ENCODE assay signal across 13 cellular contexts in the genomic region with DNA sequence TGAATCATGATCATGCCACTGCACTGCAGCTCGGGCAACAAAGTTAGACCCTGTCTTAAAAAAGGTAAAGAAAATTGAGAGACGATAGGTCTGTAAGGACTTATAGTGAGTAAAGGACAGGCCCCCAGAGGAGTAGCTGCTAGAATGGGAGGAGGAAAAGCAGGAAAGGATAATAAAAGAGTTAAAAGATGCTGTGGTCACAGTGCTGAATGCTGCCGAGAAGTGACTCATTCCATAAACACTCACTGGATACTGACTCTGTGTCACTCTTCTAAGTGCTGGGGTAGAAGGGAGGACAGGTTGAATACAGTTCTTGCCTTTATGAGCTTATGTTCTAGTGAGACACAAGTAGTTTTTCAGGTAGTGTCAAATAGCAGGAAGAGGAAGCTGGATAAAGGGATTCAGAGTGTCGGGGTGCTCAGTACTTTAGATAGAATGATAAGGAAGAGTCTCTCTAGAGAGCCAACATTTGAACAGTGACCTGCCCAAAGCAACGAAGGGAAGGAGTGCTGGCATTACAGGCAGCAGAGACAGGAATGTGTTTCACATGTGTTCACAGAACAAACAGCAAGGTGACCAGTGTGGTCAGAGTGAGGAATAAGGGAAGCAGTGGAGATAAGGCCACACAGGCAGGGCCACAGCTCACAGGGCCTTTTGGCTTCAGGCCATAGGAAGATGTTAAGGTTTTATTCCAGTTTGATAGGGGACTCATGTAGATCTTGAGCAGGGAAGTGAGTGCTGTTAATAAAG.
DNase-seq lines count a peak whose midpoint lies in the region; ATAC-seq and TF ChIP-seq lines count a peak whose summit lies in the region.
"Had no signal": no experiment of that assay in that cellular context is flagged by ENCODE, and none has a peak within 500 bp of the region (broad histone marks: within the 10 kb centered on the region; RNA-seq: fewer than 3 reads in every experiment).

No MANE protein-coding gene starts in this region.

- TF ChIP-seq CTCF in PC-3 (conservative IDR thresholded peaks at IDR 0.05; ENCODE audit: low read depth, low read length) (no peak), epithelial cell of proximal tubule (conservative IDR thresholded peaks at IDR 0.05; ENCODE audit: low read depth, low read length) (no peak), testis (IDR thresholded peaks at IDR 0.05) (no peak)
- no peak for TF ChIP-seq CTCF in CD8-positive, alpha-beta T cell (IDR thresholded peaks at IDR 0.05)

- H3K27me3 ChIP-seq in PC-3 (ENCODE audit: low read length) (no peaks in the 10 kb centered on the region), trophoblast cell (ENCODE audit: insufficient read depth, low read length) (no peaks in the 10 kb centered on the region), testis (no peaks in the 10 kb centered on the region)
- no peaks in the 10 kb centered on the region for H3K27me3 ChIP-seq in CD8-positive, alpha-beta T cell (ENCODE audit: insufficient read depth, low read length)

- H3K18ac ChIP-seq in trophoblast cell (ENCODE audit: low read length): peak overlapping the region; percentile 90

- POLR2A ChIA-PET in PC-3 (lab: Charles Lee; ENCODE audit: unreplicated experiment): no interaction called here
- POLR2A ChIA-PET in CD8-positive, alpha-beta T cell (lab: Charles Lee): no interaction called here

- no CpG with 5 or more reads among the region's 5 CpGs for WGBS in trophoblast cell (ENCODE audit: extremely low coverage, insufficient coverage, insufficient read length)
- 57 to 58% methylated on average over 5 of the region's 5 CpGs for WGBS in testis, 2 donors

- no TSS peak for BruUV-seq in PC-3 (replicated peaks; lab: Mats Ljungman, UMichigan)

- no peaks in the 10 kb centered on the region for H3K4me1 ChIP-seq in PC-3 (ENCODE audit: insufficient read depth, low read length)
- H3K4me1 ChIP-seq in trophoblast cell (ENCODE audit: control insufficient read depth in 1 of 2, insufficient read depth in 2 of 2, low read length in 2 of 2): peaks cover 19 to 20% of the 10 kb centered on the region in 2 experiments
- H3K4me1 ChIP-seq in testis: no peaks in the 10 kb centered on the region
- no peaks in the 10 kb centered on the region for H3K4me1 ChIP-seq in CD8-positive, alpha-beta T cell (ENCODE audit: insufficient read depth, low read length)
- H3K4me1 ChIP-seq: parathyroid adenoma had no signal

- CTCF ChIA-PET in PC-3 (lab: Charles Lee): no interaction called here
- CTCF ChIA-PET in CD8-positive, alpha-beta T cell (lab: Charles Lee): interaction anchor here (1.3 kb wide), 1 partner anchor 741 kb away, joined by 5 read pairs; no protein-coding TSS in a partner anchor

- H2BK12ac ChIP-seq in trophoblast cell (ENCODE audit: low read length): peak overlapping the region; percentile 100

- H2AFZ ChIP-seq in PC-3 (ENCODE audit: low read length) (no peak overlapping the region), trophoblast cell (ENCODE audit: insufficient read depth, low read length, poor library complexity) (peak overlapping the region; percentile 25)
- H2AFZ ChIP-seq: parathyroid adenoma had no signal

- no peak overlapping the region for H3K9ac ChIP-seq in PC-3 (ENCODE audit: low read length)
- no peak overlapping the region for H3K9ac ChIP-seq in trophoblast cell (ENCODE audit: low read length)
- H3K9ac ChIP-seq: parathyroid adenoma had no signal

- H3K4me3 ChIP-seq in PC-3 (ENCODE audit: low read length): no peak overlapping the region
- H3K4me3 ChIP-seq in epithelial cell of proximal tubule (ENCODE audit: low read depth, low read length): no peak overlapping the region
- H3K4me3 ChIP-seq in trophoblast cell (ENCODE audit: low read depth, low read length): no peak overlapping the region
- H3K4me3 ChIP-seq in testis: no peak overlapping the region
- H3K4me3 ChIP-seq in CD8-positive, alpha-beta T cell (ENCODE audit: low read depth, low read length): no peak overlapping the region
- H3K4me3 ChIP-seq: K562 had no signal

- no peaks in the 10 kb centered on the region for H3K9me3 Mint-ChIP-seq in CD8-positive, alpha-beta T cell

- DNase-seq in ELF-1 (ENCODE audit: low read depth, low spot score) (peak; percentile 9), PC-3 (peak; percentile 41), epithelial cell of proximal tubule (ENCODE audit: low read depth) (peak; percentile 74), trophoblast cell (no peak), testis (no peak), substantia nigra (lab: John Stamatoyannopoulos, UW) (no peak)
- no peak for DNase-seq in CD8-positive, alpha-beta T cell
- DNase-seq in activated CD8-positive, alpha-beta memory T cell treated with anti-CD3 and anti-CD28 coated beads, Interleukin-2, amount 50 U/mL, for 4 hours: no peak
- DNase-seq: amniotic stem cell, erythroblast had no signal

- H3K4me3 Mint-ChIP-seq in CD8-positive, alpha-beta T cell: no peak overlapping the region

- H3K4me2 ChIP-seq in PC-3 (ENCODE audit: low read length): no peak overlapping the region
- no peak overlapping the region for H3K4me2 ChIP-seq in trophoblast cell (ENCODE audit: low read length)

- TF ChIP-seq POLR2A in testis (IDR thresholded peaks at IDR 0.05): no peak

- H4K12ac ChIP-seq in trophoblast cell (ENCODE audit: low read depth, low read length): peak overlapping the region; percentile 54

- no peaks in the 10 kb centered on the region for H4K20me1 ChIP-seq in PC-3 (ENCODE audit: low read length)

- H3K23ac ChIP-seq in trophoblast cell (ENCODE audit: low read length): no peak overlapping the region

- no peaks in the 10 kb centered on the region for H3K4me1 Mint-ChIP-seq in CD8-positive, alpha-beta T cell (ENCODE audit: low read depth)

- H2BK120ac ChIP-seq in trophoblast cell (ENCODE audit: insufficient read depth, low read length, poor library complexity): peak overlapping the region; percentile 100

- intact Hi-C loops in PC-3 (cut with micrococcal nuclease) (no loop called here), testis (cut with DNase I; ENCODE audit: low total_unique reads) (loop anchor here (10.0 kb wide), 1 partner anchor 352 kb away; no protein-coding TSS in a partner anchor)
- intact Hi-C loops in CD8-positive, alpha-beta T cell (cut with DNase I, micrococcal nuclease): no loop called here

- no peaks in the 10 kb centered on the region for H3K9me2 ChIP-seq in PC-3 (replicated peaks; ENCODE audit: low read length)

- H3K79me1 ChIP-seq in trophoblast cell (ENCODE audit: low read length): peaks cover 34% of the 10 kb centered on the region

- peak overlapping the region; percentile 92 for H3K14ac ChIP-seq in trophoblast cell (ENCODE audit: low read length)

- no peak for ATAC-seq in PC-3
- no peak for ATAC-seq in CD8-positive, alpha-beta T cell
- ATAC-seq: K562, left lobe of liver had no signal

- H2AK5ac ChIP-seq in trophoblast cell (ENCODE audit: low read length): peak overlapping the region; percentile 97

- H3K4ac ChIP-seq in trophoblast cell (ENCODE audit: low read depth, low read length): peak overlapping the region; percentile 92

- H3K27ac ChIP-seq in PC-3 (ENCODE audit: low read length) (no peak overlapping the region), trophoblast cell (ENCODE audit: low read depth, low read length) (peak overlapping the region; percentile 99), testis (no peak overlapping the region), substantia nigra (ENCODE audit: low read depth, low read length, poor library complexity, severe bottlenecking) (no peak overlapping the region)
- no peak overlapping the region for H3K27ac ChIP-seq in CD8-positive, alpha-beta T cell (ENCODE audit: low read depth, low read length)
- H3K27ac ChIP-seq: parathyroid adenoma had no signal

- H3K79me2 ChIP-seq in PC-3 (ENCODE audit: low read length) (no peaks in the 10 kb centered on the region), trophoblast cell (ENCODE audit: control insufficient read depth, insufficient read depth, low read length, poor library complexity) (peaks cover 11% of the 10 kb centered on the region)
- H3K79me2 ChIP-seq: parathyroid adenoma had no signal

- H4K8ac ChIP-seq in trophoblast cell (ENCODE audit: low read depth, low read length): peak overlapping the region; percentile 86

- H3K9me3 ChIP-seq in PC-3 (ENCODE audit: low read length) (no peaks in the 10 kb centered on the region), trophoblast cell (ENCODE audit: insufficient read depth, low read depth, low read length) (no peaks in the 10 kb centered on the region), testis (no peaks in the 10 kb centered on the region)
- H3K9me3 ChIP-seq in CD8-positive, alpha-beta T cell (ENCODE audit: low read length): no peaks in the 10 kb centered on the region

- H3K27me3 Mint-ChIP-seq in CD8-positive, alpha-beta T cell (ENCODE audit: low read depth): peaks cover 2% of the 10 kb centered on the region

- peak overlapping the region; percentile 98 for H2BK5ac ChIP-seq in trophoblast cell (ENCODE audit: low read depth, low read length, poor library complexity)

- H4K91ac ChIP-seq in trophoblast cell (ENCODE audit: low read depth, low read length): peak overlapping the region; percentile 100

- H3K27ac Mint-ChIP-seq in CD8-positive, alpha-beta T cell: no peak overlapping the region

- no peaks in the 10 kb centered on the region for H3K36me3 Mint-ChIP-seq in CD8-positive, alpha-beta T cell

- H3K36me3 ChIP-seq in PC-3 (ENCODE audit: low read depth, low read length) (no peaks in the 10 kb centered on the region), trophoblast cell (ENCODE audit: control insufficient read depth in 1 of 2, insufficient read depth in 2 of 2, low read length in 2 of 2) (no peaks in the 10 kb centered on the region), testis (ENCODE audit: low read depth, missing control alignments) (no peaks in the 10 kb centered on the region)
- H3K36me3 ChIP-seq in CD8-positive, alpha-beta T cell (ENCODE audit: insufficient read depth, low read length): no peaks in the 10 kb centered on the region

- H3F3A ChIP-seq in PC-3 (ENCODE audit: low read length, unreplicated experiment): no peaks in the 10 kb centered on the region

Comparison
In these comparisons a context has a peak if more than half of its experiments do, and no peak if none do; other contexts are left out.
1. DNase-seq: peak in ELF-1 (single experiment), PC-3 (single experiment) and epithelial cell of proximal tubule (single experiment); none in trophoblast cell (0 of 2), testis (single experiment), substantia nigra (0 of 49), CD8-positive, alpha-beta T cell (0 of 7) and activated CD8-positive, alpha-beta memory T cell treated with anti-CD3 and anti-CD28 coated beads, Interleukin-2, amount 50 U/mL, for 4 hours (single experiment).